28 cellular contexts compared by ENCODE assay signal in genomic region chr1:180815188-180815587, GRCh38.
DNase-seq lines count a peak whose midpoint lies in the region; ATAC-seq and TF ChIP-seq lines count a peak whose summit lies in the region.
"Had no signal": no experiment of that assay in that cellular context is flagged by ENCODE, and none has a peak within 500 bp of the region (broad histone marks: within the 10 kb centered on the region; RNA-seq: fewer than 3 reads in every experiment).

No MANE protein-coding gene starts in this region.

- intact Hi-C loops in heart left ventricle (cut with DNase I) = loop anchor here in 1 of 10 donors (2.0 kb wide), 1 partner anchor 40 kb away; no protein-coding TSS in a partner anchor

- H3K4me3 ChIP-seq in endodermal cell (ENCODE audit: low read length) = peak overlapping the region; percentile 51
- H3K4me3 ChIP-seq in heart left ventricle = no peak overlapping the region
- no peak overlapping the region for H3K4me3 ChIP-seq in H7 (ENCODE audit: insufficient read depth, low read depth, low read length)
- H3K4me3 ChIP-seq: heart right ventricle, ovary, right atrium auricular region had no signal

- DNase-seq in NCI-H2081 (lab: John Stamatoyannopoulos, UW) (peak; percentile 9 to 68), NCI-H2081 treated with DMSO at 0.1 percent for 48 hours (lab: John Stamatoyannopoulos, UW) (no peak), NCI-H1105 (lab: John Stamatoyannopoulos, UW) (peak; percentile 27), NCI-H510A (lab: John Stamatoyannopoulos, UW) (peak; percentile 11), endodermal cell (no peak), heart left ventricle (no peak), H7 (no peak)
- DNase-seq: activated CD4-positive, alpha-beta T cell treated with anti-CD3 and anti-CD28 coated beads, Interleukin-2, amount 10 ng/mL, durations not matched to agents 24 days and 14 days; activated CD8-positive, alpha-beta memory T cell treated with anti-CD3 and anti-CD28 coated beads, Interleukin-2, amount 10 ng/mL, durations not matched to agents 7 days and 5 days; aorta; caudate nucleus; dermis blood vessel endothelial cell; GOT3; heart right ventricle; IMR-90; left ventricle myocardium superior; midbrain; ovary had no signal

- ATAC-seq in heart left ventricle (no peak), HG03432 (IDR thresholded peaks at IDR 0.05; ENCODE audit: unreplicated experiment) (no peak)
- ATAC-seq: activated CD8-positive, alpha-beta memory T cell treated with anti-CD3 and anti-CD28 coated beads, Interleukin-2, amount 10 ng/mL, durations not matched to agents 7 days and 5 days; heart right ventricle; left ventricle myocardium superior; natural killer cell treated with Interleukin-12 subunit alpha and Interleukin-12 subunit beta and Interleukin-15 and Interleukin-18, amount 100 ng/mL, for 72 hours; SK-N-SH treated with all-trans-retinoic acid at 6 μM for 48 hours had no signal

- H3K9me3 Mint-ChIP-seq in endodermal cell = peaks cover 1% of the 10 kb centered on the region
- H3K9me3 Mint-ChIP-seq: activated CD4-positive, alpha-beta T cell treated with anti-CD3 and anti-CD28 coated beads, Interleukin-2, amount 10 ng/mL, durations not matched to agents 24 days and 14 days; activated T-helper 1 cell treated with anti-CD3 and anti-CD28 coated beads, Interleukin-12 subunit alpha, Interleukin-12 subunit beta, Interleukin-2, Interleukin-4 antibody, amounts not matched to agents 30 ng/mL and 10 ng/mL and 1 ng/mL, durations not matched to agents 14 hours and 24 hours and 36 hours; natural killer cell treated with Interleukin-12 subunit alpha and Interleukin-12 subunit beta and Interleukin-15 and Interleukin-18, amount 100 ng/mL, for 72 hours; type B pancreatic cell had no signal

- H3K4me3 Mint-ChIP-seq in endodermal cell = no peak overlapping the region
- H3K4me3 Mint-ChIP-seq: activated CD4-positive, alpha-beta T cell treated with anti-CD3 and anti-CD28 coated beads, Interleukin-2, amount 10 ng/mL, durations not matched to agents 24 days and 14 days; activated CD8-positive, alpha-beta memory T cell treated with anti-CD3 and anti-CD28 coated beads, Interleukin-2, amount 10 ng/mL, durations not matched to agents 7 days and 5 days; activated naive CD4-positive, alpha-beta T cell treated with anti-CD3 and anti-CD28 coated beads, Interleukin-2, amount 50 U/mL, for 24 hours; activated T-helper 1 cell treated with anti-CD3 and anti-CD28 coated beads, Interleukin-12 subunit alpha, Interleukin-12 subunit beta, Interleukin-2, Interleukin-4 antibody, amounts not matched to agents 30 ng/mL and 10 ng/mL and 1 ng/mL, durations not matched to agents 14 hours and 24 hours and 36 hours; natural killer cell treated with Interleukin-12 subunit alpha and Interleukin-12 subunit beta and Interleukin-15 and Interleukin-18, amount 100 ng/mL, for 72 hours; type B pancreatic cell had no signal

- H3K27me3 ChIP-seq in endodermal cell (ENCODE audit: control insufficient read depth, insufficient read depth, low read length, poor library complexity, severe bottlenecking) = no peaks in the 10 kb centered on the region
- no peaks in the 10 kb centered on the region for H3K27me3 ChIP-seq in heart left ventricle
- no peaks in the 10 kb centered on the region for H3K27me3 ChIP-seq in H7 (ENCODE audit: control insufficient read depth, insufficient read depth, low read length)
- H3K27me3 ChIP-seq: heart right ventricle, ovary, right atrium auricular region had no signal

- no peaks in the 10 kb centered on the region for H3K9me3 ChIP-seq in endodermal cell (ENCODE audit: control insufficient read depth, low read length)
- H3K9me3 ChIP-seq in heart left ventricle = no peaks in the 10 kb centered on the region
- H3K9me3 ChIP-seq: ovary, right atrium auricular region had no signal

- H3K27ac Mint-ChIP-seq in endodermal cell = no peak overlapping the region
- H3K27ac Mint-ChIP-seq: activated CD4-positive, alpha-beta T cell treated with anti-CD3 and anti-CD28 coated beads, Interleukin-2, amount 10 ng/mL, durations not matched to agents 24 days and 14 days; activated CD8-positive, alpha-beta memory T cell treated with anti-CD3 and anti-CD28 coated beads, Interleukin-2, amount 10 ng/mL, durations not matched to agents 7 days and 5 days; activated naive CD4-positive, alpha-beta T cell treated with anti-CD3 and anti-CD28 coated beads, Interleukin-2, amount 50 U/mL, for 24 hours; activated T-helper 1 cell treated with anti-CD3 and anti-CD28 coated beads, Interleukin-12 subunit alpha, Interleukin-12 subunit beta, Interleukin-2, Interleukin-4 antibody, amounts not matched to agents 30 ng/mL and 10 ng/mL and 1 ng/mL, durations not matched to agents 14 hours and 24 hours and 36 hours; natural killer cell treated with Interleukin-12 subunit alpha and Interleukin-12 subunit beta and Interleukin-15 and Interleukin-18, amount 100 ng/mL, for 72 hours; type B pancreatic cell had no signal

- H3K9ac ChIP-seq in endodermal cell (ENCODE audit: extremely low read depth, low read length, poor library complexity, severe bottlenecking) = no peak overlapping the region

- TF ChIP-seq CTCF in endodermal cell (conservative IDR thresholded peaks at IDR 0.05) (no peak), heart left ventricle (IDR thresholded peaks at IDR 0.05) (no peak)

- H3K27me3 Mint-ChIP-seq in endodermal cell (ENCODE audit: insufficient read depth) = no peaks in the 10 kb centered on the region
- H3K27me3 Mint-ChIP-seq: activated CD4-positive, alpha-beta T cell treated with anti-CD3 and anti-CD28 coated beads, Interleukin-2, amount 10 ng/mL, durations not matched to agents 24 days and 14 days; activated CD8-positive, alpha-beta memory T cell treated with anti-CD3 and anti-CD28 coated beads, Interleukin-2, amount 10 ng/mL, durations not matched to agents 7 days and 5 days; activated naive CD4-positive, alpha-beta T cell treated with anti-CD3 and anti-CD28 coated beads, Interleukin-2, amount 50 U/mL, for 24 hours; natural killer cell treated with Interleukin-12 subunit alpha and Interleukin-12 subunit beta and Interleukin-15 and Interleukin-18, amount 100 ng/mL, for 72 hours; type B pancreatic cell had no signal

- TF ChIP-seq POLR2A in heart left ventricle (IDR thresholded peaks at IDR 0.05) = no peak

- peaks cover 28% of the 10 kb centered on the region for H3K4me1 Mint-ChIP-seq in endodermal cell
- H3K4me1 Mint-ChIP-seq: activated CD8-positive, alpha-beta memory T cell treated with anti-CD3 and anti-CD28 coated beads, Interleukin-2, amount 10 ng/mL, durations not matched to agents 7 days and 5 days; activated naive CD4-positive, alpha-beta T cell treated with anti-CD3 and anti-CD28 coated beads, Interleukin-2, amount 50 U/mL, for 24 hours had no signal

- H3K36me3 ChIP-seq in endodermal cell (ENCODE audit: control insufficient read depth, insufficient read depth, low read length) = peaks cover 11% of the 10 kb centered on the region
- peaks cover 0 to 49% (median 38%) of the 10 kb centered on the region in 9 donors for H3K36me3 ChIP-seq in heart left ventricle
- H3K36me3 ChIP-seq in H7 (replicated peaks; ENCODE audit: control insufficient read depth, insufficient read depth, low read length) = no peaks in the 10 kb centered on the region
- H3K36me3 ChIP-seq: ovary had no signal

- 71 to 74% methylated on average over 1 to 4 of the region's 4 CpGs for WGBS in endodermal cell (ENCODE audit: insufficient coverage in 1 of 2, insufficient read length in 1 of 2), 2 experiments
- 33 to 52% (median 50%) methylated on average over 4 of the region's 4 CpGs for WGBS in heart left ventricle, 4 donors

- H3K4me1 ChIP-seq in endodermal cell (ENCODE audit: control insufficient read depth, insufficient read depth, low read length) = no peaks in the 10 kb centered on the region
- peaks cover 0 to 14% (median 0%) of the 10 kb centered on the region in 12 donors for H3K4me1 ChIP-seq in heart left ventricle
- H3K4me1 ChIP-seq: right atrium auricular region had no signal

- H3K27ac ChIP-seq in endodermal cell (ENCODE audit: low read depth, low read length) (no peak overlapping the region), heart left ventricle (no peak overlapping the region)
- H3K27ac ChIP-seq: heart right ventricle, HL-60, ovary, right atrium auricular region, RWPE1, VCaP had no signal

- peaks cover 7% of the 10 kb centered on the region for H3K36me3 Mint-ChIP-seq in endodermal cell (ENCODE audit: low read depth)

Comparison
In these comparisons a context has a peak if more than half of its experiments do, and no peak if none do; other contexts are left out.
1. DNase-seq: peak in NCI-H2081 (2 of 2), NCI-H1105 (single experiment) and NCI-H510A (single experiment); none in NCI-H2081 treated with DMSO at 0.1 percent for 48 hours (single experiment), endodermal cell (single experiment), heart left ventricle (0 of 5) and H7 (single experiment).